8 cellular contexts compared by ENCODE assay signal in genomic region chr15:76332796-76333195, GRCh38. TPM values are rescaled to one million over a fixed set of nuclear protein-coding genes. Genes with fewer than 3 reads are reported as not detected.
"Had no signal": no experiment of that assay in that cellular context is flagged by ENCODE, and none has a peak within 500 bp of the region (broad histone marks: within the 10 kb centered on the region; RNA-seq: fewer than 3 reads in every experiment).

No MANE protein-coding gene starts in this region.

- H3K4me3 Mint-ChIP-seq: GM23338, HFFc6 had no signal

- H3K4me2 ChIP-seq: GM23338 had no signal

- ATAC-seq: GM23338, HCT116, K562 had no signal

- H3K9me3 Mint-ChIP-seq: HFFc6 had no signal

- H3K27ac Mint-ChIP-seq: GM23338, HFFc6 had no signal

- DNase-seq: H7, HFFc6, IMR-90 had no signal

- H3K27ac ChIP-seq: HL-60 had no signal

- H3K4me3 ChIP-seq: GM23338, HAP-1, K562 had no signal

- H2AFZ ChIP-seq: GM23338 had no signal

RNA-seq across cellular contexts. Expression of gene ISL2, which starts 3.8 kb away (rescaled TPM):
- total RNA-seq: H7 had no signal
